ENCODE assay signal across 8 cellular contexts in genomic region chr2:183078467-183079334, GRCh38. TPM values are rescaled to one million over a fixed set of nuclear protein-coding genes. Genes with fewer than 3 reads are reported as not detected.
DNase-seq lines count a peak whose midpoint lies in the region; TF ChIP-seq lines count a peak whose summit lies in the region.

DUSP19 (plus strand) TSS chr2:183078747; CDS start chr2:183078934, 187 bp downstream.

- no peak for TF ChIP-seq CTCF in nephron progenitor cell (IDR thresholded peaks at IDR 0.05)

- peak within 1 kb of the TSS; percentile 86 for H3K4me3 Mint-ChIP-seq in nephron progenitor cell
- H3K4me3 Mint-ChIP-seq in stimulated activated naive CD8-positive, alpha-beta T cell treated with anti-CD3 and anti-CD28 coated beads, Interleukin-15, Interleukin-2, amounts not matched to agents 100 ng/mL and 50 ng/mL, for 24 hours = peak within 1 kb of the TSS; percentile 91

- no peaks in the 10 kb centered on the region for H3K36me3 Mint-ChIP-seq in nephron progenitor cell (ENCODE audit: low read depth)
- no peaks in the 10 kb centered on the region for H3K36me3 Mint-ChIP-seq in stimulated activated naive CD8-positive, alpha-beta T cell treated with anti-CD3 and anti-CD28 coated beads, Interleukin-15, Interleukin-2, amounts not matched to agents 100 ng/mL and 50 ng/mL, for 24 hours (ENCODE audit: low read depth)

- H3K4me1 Mint-ChIP-seq in nephron progenitor cell = peaks cover 16% of the 10 kb centered on the region
- H3K4me1 Mint-ChIP-seq in stimulated activated naive CD8-positive, alpha-beta T cell treated with anti-CD3 and anti-CD28 coated beads, Interleukin-15, Interleukin-2, amounts not matched to agents 100 ng/mL and 50 ng/mL, for 24 hours (ENCODE audit: low read depth) = peaks cover 16% of the 10 kb centered on the region

- no peaks in the 10 kb centered on the region for H3K9me3 Mint-ChIP-seq in nephron progenitor cell
- no peaks in the 10 kb centered on the region for H3K9me3 Mint-ChIP-seq in stimulated activated naive CD8-positive, alpha-beta T cell treated with anti-CD3 and anti-CD28 coated beads, Interleukin-15, Interleukin-2, amounts not matched to agents 100 ng/mL and 50 ng/mL, for 24 hours

- H3K27me3 Mint-ChIP-seq in nephron progenitor cell (ENCODE audit: low read depth, poor library complexity) = peaks cover 11% of the 10 kb centered on the region
- peaks cover 4% of the 10 kb centered on the region for H3K27me3 Mint-ChIP-seq in stimulated activated naive CD8-positive, alpha-beta T cell treated with anti-CD3 and anti-CD28 coated beads, Interleukin-15, Interleukin-2, amounts not matched to agents 100 ng/mL and 50 ng/mL, for 24 hours

- no peak within 1 kb of the TSS for H3K27ac Mint-ChIP-seq in nephron progenitor cell
- peak within 1 kb of the TSS; percentile 22 for H3K27ac Mint-ChIP-seq in stimulated activated naive CD8-positive, alpha-beta T cell treated with anti-CD3 and anti-CD28 coated beads, Interleukin-15, Interleukin-2, amounts not matched to agents 100 ng/mL and 50 ng/mL, for 24 hours

- DNase-seq in ELF-1 (ENCODE audit: low read depth, low spot score) (peak; percentile 98), GOT3 (lab: John Stamatoyannopoulos, UW) (peak; percentile 23), LHCN-M2 (ENCODE audit: low read depth) (peak; percentile 90), RPMI7951 (ENCODE audit: low read depth) (peak; percentile 89), fibroblast of the conjunctiva (ENCODE audit: low read depth) (peak; percentile 90), nephron progenitor cell (peak; percentile 88)
- DNase-seq in activated T-helper 9 cell treated with anti-CD3 and anti-CD28 coated beads, Interleukin-2, amount 50 U/mL, for 16 hours (ENCODE audit: low read depth) = peak; percentile 65

RNA-seq across cellular contexts. Expression of gene DUSP19, which starts in this region (rescaled TPM):
- 2.8 and 3.5 TPM in 2 replicates for total RNA-seq in LHCN-M2 (2014; rRNA removed)
- 0.87 TPM for polyA plus RNA-seq in LHCN-M2 (2012)
- total RNA-seq in RPMI7951 (2014; rRNA removed; shearing (Covaris generic)) = 1.7 and 2.1 TPM in 2 replicates

Comparison
In these comparisons a context has a peak if more than half of its experiments do, and no peak if none do; other contexts are left out.
1. Peak in every context shown above with its lines: DNase-seq.
2. DNase-seq: peak in every context shown above with its lines; median percentile 98 in ELF-1; 90 in LHCN-M2; 90 in fibroblast of the conjunctiva; 89 in RPMI7951; 88 in nephron progenitor cell; 65 in activated T-helper 9 cell treated with anti-CD3 and anti-CD28 coated beads, Interleukin-2, amount 50 U/mL, for 16 hours; 23 in GOT3.